In genomic region chr16:86364653-86365380, GRCh38 we compare ENCODE assay signal across 20 cellular contexts.
DNase-seq lines count a peak whose midpoint lies in the region; TF ChIP-seq lines count a peak whose summit lies in the region.
"Had no signal": no experiment of that assay in that cellular context is flagged by ENCODE, and none has a peak within 500 bp of the region (broad histone marks: within the 10 kb centered on the region; RNA-seq: fewer than 3 reads in every experiment).

No MANE protein-coding gene starts in this region.

- H3K36me3 ChIP-seq in esophagus (ENCODE audit: control insufficient read depth in 2 of 2, insufficient read depth in 2 of 2, low read length in 1 of 2) (no peaks in the 10 kb centered on the region), mucosa of rectum (ENCODE audit: control insufficient read depth in 2 of 2, insufficient read depth in 2 of 2, low read length in 2 of 2) (no peaks in the 10 kb centered on the region), transverse colon (no peaks in the 10 kb centered on the region), A673 (ENCODE audit: insufficient read depth, low read length, poor library complexity, severe bottlenecking) (no peaks in the 10 kb centered on the region)

- POLR2A ChIA-PET in A673 (lab: Charles Lee; ENCODE audit: low non-redundant PET), result no interaction called here

- H3K4me1 ChIP-seq in esophagus (ENCODE audit: control insufficient read depth in 2 of 2, insufficient read depth in 2 of 2, low read length in 1 of 2) (peaks cover 0 to 6% of the 10 kb centered on the region in 2 donors), mucosa of rectum (ENCODE audit: control insufficient read depth in 2 of 2, insufficient read depth in 2 of 2, low read length in 2 of 2) (peaks cover 0 to 4% of the 10 kb centered on the region in 2 donors), transverse colon (peaks cover 4 to 21% (median 10%) of the 10 kb centered on the region in 4 donors), A673 (ENCODE audit: insufficient read depth, low read length, poor library complexity, severe bottlenecking) (no peaks in the 10 kb centered on the region)

- H3K27me3 ChIP-seq in esophagus (ENCODE audit: control insufficient read depth in 1 of 2, insufficient read depth in 2 of 2, low read length in 2 of 2) (no peaks in the 10 kb centered on the region), mucosa of rectum (ENCODE audit: control insufficient read depth in 2 of 2, insufficient read depth in 2 of 2, low read length in 2 of 2) (peaks cover 0 to 3% of the 10 kb centered on the region in 2 donors), transverse colon (peaks cover 27% of the 10 kb centered on the region), A673 (replicated peaks; ENCODE audit: insufficient read depth, low read depth, low read length, poor library complexity) (peaks cover 81% of the 10 kb centered on the region)

- BruUV-seq in A673 (replicated peaks; lab: Mats Ljungman, UMichigan), result no TSS peak

- H3K27me3 Mint-ChIP-seq in HFFc6 (ENCODE audit: insufficient read depth), result peaks cover under 1% of the 10 kb centered on the region; the same call in 1 of the 2 replicates

- 64 to 72% methylated on average over 13 of the region's 13 CpGs for WGBS in esophagus, 2 donors
- WGBS in transverse colon (ENCODE audit: low coverage in 1 of 2), 2 donors, result 83 to 100% methylated on average over 1 to 13 of the region's 13 CpGs

- TF ChIP-seq CTCF in HFFc6 (IDR thresholded peaks at IDR 0.05) (no peak), transverse colon (IDR thresholded peaks at IDR 0.05) (no peak), A673 (conservative IDR thresholded peaks at IDR 0.05; ENCODE audit: low read depth, low read length) (no peak)

- CTCF ChIA-PET in A673 (lab: Charles Lee), result no interaction called here

- peak overlapping the region; percentile 12; the same call in 1 of the 2 replicates for H3K27ac Mint-ChIP-seq in HFFc6
- H3K27ac Mint-ChIP-seq: CD14-positive monocyte had no signal

- H3K9me3 ChIP-seq in esophagus (ENCODE audit: control insufficient read depth in 2 of 2, insufficient read depth in 1 of 2, low read depth in 1 of 2, low read length in 1 of 2), result no peaks in the 10 kb centered on the region
- H3K9me3 ChIP-seq in mucosa of rectum (ENCODE audit: control insufficient read depth in 2 of 2, low read length in 2 of 2), result no peaks in the 10 kb centered on the region
- H3K9me3 ChIP-seq in transverse colon, result no peaks in the 10 kb centered on the region
- H3K9me3 ChIP-seq in A673 (ENCODE audit: low read depth, low read length, poor library complexity, severe bottlenecking), result no peaks in the 10 kb centered on the region

- no peak for TF ChIP-seq POLR2A in transverse colon (IDR thresholded peaks at IDR 0.05)

- DNase-seq in HFFc6 (no peak), transverse colon (no peak), NCI-H345 (lab: John Stamatoyannopoulos, UW) (no peak), NCI-H345 treated with DMSO at 0.1 percent for 48 hours (lab: John Stamatoyannopoulos, UW; ENCODE audit: unreplicated experiment) (no peak), A673 (ENCODE audit: low spot score) (no peak)
- DNase-seq: ACHN; AML-193; DND-41; Kasumi-1; MM.1S; NCI-H1092; NCI-H1436 treated with DMSO at 0.1 percent for 48 hours; NCI-H2029; NCI-H2171 treated with DMSO at 0.1 percent for 48 hours; NCI-H748 treated with DMSO at 0.1 percent for 48 hours; NK-92 treated with Interleukin-12 subunit alpha and Interleukin-12 subunit beta, amount 100 ng/mL, for 24 hours had no signal

- H3K9ac ChIP-seq in mucosa of rectum (ENCODE audit: low read depth in 1 of 2, low read length in 2 of 2), result no peak overlapping the region

- H3K27ac ChIP-seq in esophagus (ENCODE audit: low read depth in 2 of 2, low read length in 1 of 2) (peak overlapping the region; percentile 57 to 58), mucosa of rectum (ENCODE audit: low read depth in 2 of 2, low read length in 2 of 2) (peak overlapping the region; percentile 46 to 60), transverse colon (peak overlapping the region; percentile 75 to 84 (median 78)), A673 (ENCODE audit: low read depth, low read length, poor library complexity, severe bottlenecking) (no peak overlapping the region)
- H3K27ac ChIP-seq: SK-N-MC had no signal

- peaks cover 70% of the 10 kb centered on the region for H3K4me1 Mint-ChIP-seq in HFFc6 (ENCODE audit: low read depth)
- H3K4me1 Mint-ChIP-seq: CD14-positive monocyte had no signal

- no peaks in the 10 kb centered on the region for H3K9me3 Mint-ChIP-seq in HFFc6
- H3K9me3 Mint-ChIP-seq: CD14-positive monocyte had no signal

- H3K4me3 Mint-ChIP-seq in HFFc6, result no peak overlapping the region

- no peak overlapping the region for H3K4me3 ChIP-seq in esophagus (ENCODE audit: low read depth in 1 of 2, low read length in 2 of 2)
- no peak overlapping the region for H3K4me3 ChIP-seq in mucosa of rectum (ENCODE audit: low read length in 2 of 2)
- H3K4me3 ChIP-seq in transverse colon, result no peak overlapping the region
- H3K4me3 ChIP-seq in A673 (ENCODE audit: low read depth, low read length, poor library complexity, severe bottlenecking), result no peak overlapping the region
- H3K4me3 ChIP-seq: SK-N-MC had no signal

- in situ Hi-C loops in transverse colon (cut with MboI; ENCODE audit: low pct_ligation_motif_present in 1 of 4, low pct_unique_long_range_greater_than_20kb in 1 of 4, low sequenced_read_pairs in 3 of 4), result no loop called here

- no peaks in the 10 kb centered on the region for H3K36me3 Mint-ChIP-seq in HFFc6 (ENCODE audit: low read depth)
- H3K36me3 Mint-ChIP-seq: CD14-positive monocyte had no signal

- TF ChIP-seq EP300 in transverse colon (IDR thresholded peaks at IDR 0.05; ENCODE audit: low read depth), result no peak

- intact Hi-C loops in transverse colon (cut with DNase I; ENCODE audit: low total_unique reads) (loop anchor here (5.0 kb wide), 1 partner anchor 147 kb away; the partner anchor contains the start of gene FOXF1), A673 (cut with micrococcal nuclease; ENCODE audit: unreplicated experiment) (no loop called here)
